1 cellular context compared by ENCODE assay signal in the genomic region with DNA sequence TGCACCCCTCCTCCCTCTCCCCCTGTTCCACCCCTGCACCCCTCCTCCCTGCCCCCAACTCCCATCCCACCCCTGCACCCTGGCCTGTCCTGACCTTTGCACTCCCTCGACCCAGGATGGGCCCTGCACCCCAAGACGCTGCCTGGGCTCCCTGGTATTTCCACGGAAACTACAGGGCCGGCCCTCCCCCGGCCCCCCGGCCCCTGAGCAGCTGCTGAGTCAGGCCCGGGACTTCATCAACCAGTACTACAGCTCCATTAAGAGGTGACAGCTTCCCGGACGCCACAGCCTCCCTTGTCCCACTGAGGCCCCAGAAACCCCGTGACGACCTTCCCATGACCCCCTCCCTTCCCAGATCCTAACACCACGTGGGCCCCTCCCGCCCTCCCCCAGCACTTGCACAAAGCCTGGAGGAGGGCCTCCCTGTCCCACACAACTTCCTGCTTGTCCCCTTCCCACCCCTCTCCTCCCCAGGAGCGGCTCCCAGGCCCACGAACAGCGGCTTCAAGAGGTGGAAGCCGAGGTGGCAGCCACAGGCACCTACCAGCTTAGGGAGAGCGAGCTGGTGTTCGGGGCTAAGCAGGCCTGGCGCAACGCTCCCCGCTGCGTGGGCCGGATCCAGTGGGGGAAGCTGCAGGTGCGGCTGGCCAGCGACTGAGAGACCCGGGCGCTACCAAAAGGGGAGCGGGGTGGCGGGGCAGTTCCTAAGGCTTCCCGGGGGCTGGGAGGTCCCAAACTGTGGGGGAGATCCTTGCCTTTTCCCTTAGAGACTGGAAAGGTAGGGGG.
TF ChIP-seq lines count a peak whose summit lies in the region.

No MANE protein-coding gene starts in this region.

TF ChIP-seq in K562, 482 proteins besides CTCF, POLR2A, EP300 and RAD21 (continues in another document):
- TF ChIP-seq KDM5B (IDR thresholded peaks at IDR 0.05; ENCODE audit: insufficient replicate concordance, low read depth, low read length) (no peak), ILK (tag; IDR thresholded peaks at IDR 0.05; ENCODE audit: borderline replicate concordance, low read depth) (no peak), TARDBP (IDR thresholded peaks at IDR 0.05) (no peak), ZNF408 (CRISPR knock-in tag; IDR thresholded peaks at IDR 0.05; ENCODE audit: low read depth) (no peak), RBM17 (IDR thresholded peaks at IDR 0.05; ENCODE audit: borderline replicate concordance, low read depth, low read length) (no peak), SNIP1 (IDR thresholded peaks at IDR 0.05; ENCODE audit: low read depth) (no peak), STAT5B (CRISPR knock-in tag; IDR thresholded peaks at IDR 0.05) (no peak), RHOXF2B (CRISPR knock-in tag; conservative IDR thresholded peaks at IDR 0.05) (no peak), CBX8 (IDR thresholded peaks at IDR 0.05; ENCODE audit: borderline replicate concordance, extremely low read depth, low read depth, low read length, poor library complexity, severe bottlenecking) (no peak), DNMT1 (IDR thresholded peaks at IDR 0.05) (no peak), MAZ (CRISPR knock-in tag; conservative IDR thresholded peaks at IDR 0.05 in 1 of 2, IDR thresholded peaks at IDR 0.05 in 1 of 2) (peak in 1 of 2 experiments; percentile 35; a peak in 1 of 4 replicates), XRCC3 (IDR thresholded peaks at IDR 0.05) (no peak), TBP (optimal IDR thresholded peaks at IDR 0.05; ENCODE audit: low read depth, low read length) (no peak), MTA3 (IDR thresholded peaks at IDR 0.05; ENCODE audit: borderline replicate concordance) (peak; percentile 26; the same call in 1 of the 2 replicates), ZFX (CRISPR knock-in tag; IDR thresholded peaks at IDR 0.05) (no peak), CXXC5 (CRISPR knock-in tag; IDR thresholded peaks at IDR 0.05) (peak; percentile 48; the same call in 1 of the 2 replicates), TRIM28 (IDR thresholded peaks at IDR 0.05) (no peak), ZNF354B (CRISPR knock-in tag; IDR thresholded peaks at IDR 0.05) (no peak), FOSL1 (tag; conservative IDR thresholded peaks at IDR 0.05) (0 out of 2 replicates have a peak, but pooled peaks have one; percentile 13), YY1 (IDR thresholded peaks at IDR 0.05; ENCODE audit: borderline replicate concordance in 1 of 3, control insufficient read depth in 1 of 3, extremely low read depth in 1 of 3, insufficient read depth in 3 of 3, insufficient read length in 1 of 3, insufficient replicate concordance in 2 of 3, low read depth in 1 of 3, low read length in 2 of 3) (no peak), ZNF347 (CRISPR knock-in tag; IDR thresholded peaks at IDR 0.05; ENCODE audit: low read depth) (no peak), HNRNPL (IDR thresholded peaks at IDR 0.05; ENCODE audit: low read depth, low read length) (no peak), SMARCA5 (IDR thresholded peaks at IDR 0.05) (0 out of 2 replicates have a peak, but pooled peaks have one; percentile 17), PHF21A (IDR thresholded peaks at IDR 0.05; ENCODE audit: borderline replicate concordance, low read depth) (no peak)
- TF ChIP-seq, protein P1, sequence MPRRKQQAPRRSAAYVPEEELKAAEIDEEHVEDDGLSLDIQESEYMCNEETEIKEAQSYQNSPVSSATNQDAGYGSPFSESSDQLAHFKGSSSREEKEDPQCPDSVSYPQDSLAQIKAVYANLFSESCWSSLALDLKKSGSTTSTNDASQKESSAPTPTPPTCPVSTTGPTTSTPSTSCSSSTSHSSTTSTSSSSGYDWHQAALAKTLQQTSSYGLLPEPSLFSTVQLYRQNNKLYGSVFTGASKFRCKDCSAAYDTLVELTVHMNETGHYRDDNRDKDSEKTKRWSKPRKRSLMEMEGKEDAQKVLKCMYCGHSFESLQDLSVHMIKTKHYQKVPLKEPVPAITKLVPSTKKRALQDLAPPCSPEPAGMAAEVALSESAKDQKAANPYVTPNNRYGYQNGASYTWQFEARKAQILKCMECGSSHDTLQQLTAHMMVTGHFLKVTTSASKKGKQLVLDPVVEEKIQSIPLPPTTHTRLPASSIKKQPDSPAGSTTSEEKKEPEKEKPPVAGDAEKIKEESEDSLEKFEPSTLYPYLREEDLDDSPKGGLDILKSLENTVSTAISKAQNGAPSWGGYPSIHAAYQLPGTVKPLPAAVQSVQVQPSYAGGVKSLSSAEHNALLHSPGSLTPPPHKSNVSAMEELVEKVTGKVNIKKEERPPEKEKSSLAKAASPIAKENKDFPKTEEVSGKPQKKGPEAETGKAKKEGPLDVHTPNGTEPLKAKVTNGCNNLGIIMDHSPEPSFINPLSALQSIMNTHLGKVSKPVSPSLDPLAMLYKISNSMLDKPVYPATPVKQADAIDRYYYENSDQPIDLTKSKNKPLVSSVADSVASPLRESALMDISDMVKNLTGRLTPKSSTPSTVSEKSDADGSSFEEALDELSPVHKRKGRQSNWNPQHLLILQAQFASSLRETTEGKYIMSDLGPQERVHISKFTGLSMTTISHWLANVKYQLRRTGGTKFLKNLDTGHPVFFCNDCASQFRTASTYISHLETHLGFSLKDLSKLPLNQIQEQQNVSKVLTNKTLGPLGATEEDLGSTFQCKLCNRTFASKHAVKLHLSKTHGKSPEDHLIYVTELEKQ (CRISPR knock-in tag; IDR thresholded peaks at IDR 0.05) = no peak
- TF ChIP-seq, protein P2, sequence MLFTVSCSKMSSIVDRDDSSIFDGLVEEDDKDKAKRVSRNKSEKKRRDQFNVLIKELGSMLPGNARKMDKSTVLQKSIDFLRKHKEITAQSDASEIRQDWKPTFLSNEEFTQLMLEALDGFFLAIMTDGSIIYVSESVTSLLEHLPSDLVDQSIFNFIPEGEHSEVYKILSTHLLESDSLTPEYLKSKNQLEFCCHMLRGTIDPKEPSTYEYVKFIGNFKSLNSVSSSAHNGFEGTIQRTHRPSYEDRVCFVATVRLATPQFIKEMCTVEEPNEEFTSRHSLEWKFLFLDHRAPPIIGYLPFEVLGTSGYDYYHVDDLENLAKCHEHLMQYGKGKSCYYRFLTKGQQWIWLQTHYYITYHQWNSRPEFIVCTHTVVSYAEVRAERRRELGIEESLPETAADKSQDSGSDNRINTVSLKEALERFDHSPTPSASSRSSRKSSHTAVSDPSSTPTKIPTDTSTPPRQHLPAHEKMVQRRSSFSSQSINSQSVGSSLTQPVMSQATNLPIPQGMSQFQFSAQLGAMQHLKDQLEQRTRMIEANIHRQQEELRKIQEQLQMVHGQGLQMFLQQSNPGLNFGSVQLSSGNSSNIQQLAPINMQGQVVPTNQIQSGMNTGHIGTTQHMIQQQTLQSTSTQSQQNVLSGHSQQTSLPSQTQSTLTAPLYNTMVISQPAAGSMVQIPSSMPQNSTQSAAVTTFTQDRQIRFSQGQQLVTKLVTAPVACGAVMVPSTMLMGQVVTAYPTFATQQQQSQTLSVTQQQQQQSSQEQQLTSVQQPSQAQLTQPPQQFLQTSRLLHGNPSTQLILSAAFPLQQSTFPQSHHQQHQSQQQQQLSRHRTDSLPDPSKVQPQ (CRISPR knock-in tag; IDR thresholded peaks at IDR 0.05; ENCODE audit: borderline replicate concordance) = no peak
- TF ChIP-seq, protein P3, sequence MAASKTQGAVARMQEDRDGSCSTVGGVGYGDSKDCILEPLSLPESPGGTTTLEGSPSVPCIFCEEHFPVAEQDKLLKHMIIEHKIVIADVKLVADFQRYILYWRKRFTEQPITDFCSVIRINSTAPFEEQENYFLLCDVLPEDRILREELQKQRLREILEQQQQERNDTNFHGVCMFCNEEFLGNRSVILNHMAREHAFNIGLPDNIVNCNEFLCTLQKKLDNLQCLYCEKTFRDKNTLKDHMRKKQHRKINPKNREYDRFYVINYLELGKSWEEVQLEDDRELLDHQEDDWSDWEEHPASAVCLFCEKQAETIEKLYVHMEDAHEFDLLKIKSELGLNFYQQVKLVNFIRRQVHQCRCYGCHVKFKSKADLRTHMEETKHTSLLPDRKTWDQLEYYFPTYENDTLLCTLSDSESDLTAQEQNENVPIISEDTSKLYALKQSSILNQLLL (CRISPR knock-in tag; IDR thresholded peaks at IDR 0.05; ENCODE audit: borderline replicate concordance) = no peak
- TF ChIP-seq, protein P4, sequence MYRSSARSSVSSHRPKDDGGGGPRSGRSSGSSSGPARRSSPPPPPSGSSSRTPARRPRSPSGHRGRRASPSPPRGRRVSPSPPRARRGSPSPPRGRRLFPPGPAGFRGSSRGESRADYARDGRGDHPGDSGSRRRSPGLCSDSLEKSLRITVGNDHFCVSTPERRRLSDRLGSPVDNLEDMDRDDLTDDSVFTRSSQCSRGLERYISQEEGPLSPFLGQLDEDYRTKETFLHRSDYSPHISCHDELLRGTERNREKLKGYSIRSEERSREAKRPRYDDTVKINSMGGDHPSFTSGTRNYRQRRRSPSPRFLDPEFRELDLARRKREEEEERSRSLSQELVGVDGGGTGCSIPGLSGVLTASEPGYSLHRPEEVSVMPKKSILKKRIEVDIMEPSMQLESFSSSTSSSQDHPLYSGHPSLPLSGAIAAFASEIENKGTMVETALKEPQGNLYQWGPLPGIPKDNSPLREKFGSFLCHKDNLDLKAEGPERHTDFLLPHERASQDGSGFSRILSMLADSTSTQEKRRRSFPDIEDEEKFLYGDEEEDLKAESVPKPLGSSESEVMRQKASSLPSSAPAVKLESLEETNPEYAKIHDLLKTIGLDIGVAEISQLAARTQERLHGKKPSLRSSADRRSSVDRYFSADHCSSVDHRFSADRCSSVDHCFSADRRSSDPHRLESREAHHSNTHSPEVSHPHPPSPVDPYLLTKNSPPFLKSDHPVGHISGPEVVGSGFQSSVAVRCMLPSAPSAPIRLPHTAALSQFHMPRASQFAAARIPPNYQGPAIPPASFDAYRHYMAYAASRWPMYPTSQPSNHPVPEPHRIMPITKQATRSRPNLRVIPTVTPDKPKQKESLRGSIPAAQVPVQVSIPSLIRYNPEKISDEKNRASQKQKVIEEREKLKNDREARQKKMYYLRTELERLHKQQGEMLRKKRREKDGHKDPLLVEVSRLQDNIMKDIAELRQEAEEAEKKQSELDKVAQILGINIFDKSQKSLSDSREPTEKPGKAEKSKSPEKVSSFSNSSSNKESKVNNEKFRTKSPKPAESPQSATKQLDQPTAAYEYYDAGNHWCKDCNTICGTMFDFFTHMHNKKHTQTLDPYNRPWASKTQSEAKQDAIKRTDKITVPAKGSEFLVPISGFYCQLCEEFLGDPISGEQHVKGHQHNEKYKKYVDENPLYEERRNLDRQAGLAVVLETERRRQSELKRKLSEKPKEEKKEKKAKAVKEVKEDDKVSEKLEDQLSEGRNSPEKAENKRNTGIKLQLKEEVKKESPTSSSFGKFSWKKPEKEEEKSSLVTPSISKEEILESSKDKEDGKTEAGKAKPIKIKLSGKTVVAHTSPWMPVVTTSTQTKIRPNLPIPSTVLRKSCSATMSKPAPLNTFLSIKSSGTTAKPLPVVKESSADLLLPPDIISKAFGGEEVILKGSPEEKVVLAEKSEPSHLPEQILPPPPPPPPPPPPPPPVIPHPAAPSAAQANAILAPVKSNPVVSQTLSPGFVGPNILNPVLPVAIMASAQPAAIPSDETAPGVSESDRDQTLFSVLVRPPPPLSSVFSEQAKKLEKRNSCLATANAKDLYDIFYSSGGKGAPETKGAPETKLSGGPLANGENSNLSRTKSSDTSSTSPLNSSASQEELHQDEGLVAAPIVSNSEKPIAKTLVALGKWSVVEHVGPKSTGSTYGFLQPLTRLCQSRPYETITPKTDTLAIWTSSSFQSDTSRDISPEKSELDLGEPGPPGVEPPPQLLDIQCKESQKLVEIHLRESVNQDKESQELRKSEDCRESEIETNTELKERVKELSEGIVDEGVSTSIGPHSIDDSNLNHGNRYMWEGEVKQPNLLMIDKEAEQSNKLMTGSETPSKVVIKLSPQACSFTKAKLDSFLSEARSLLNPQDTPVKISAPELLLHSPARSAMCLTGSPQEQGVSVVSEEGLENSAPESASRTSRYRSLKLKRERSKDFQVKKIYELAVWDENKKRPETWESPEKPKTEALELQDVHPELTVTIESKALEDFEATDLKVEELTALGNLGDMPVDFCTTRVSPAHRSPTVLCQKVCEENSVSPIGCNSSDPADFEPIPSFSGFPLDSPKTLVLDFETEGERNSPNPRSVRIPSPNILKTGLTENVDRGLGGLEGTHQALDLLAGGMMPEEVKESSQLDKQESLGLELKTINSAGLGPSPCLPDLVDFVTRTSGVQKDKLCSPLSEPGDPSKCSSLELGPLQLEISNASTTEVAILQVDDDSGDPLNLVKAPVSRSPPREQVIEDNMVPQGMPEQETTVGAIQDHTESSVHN (IDR thresholded peaks at IDR 0.05; ENCODE audit: borderline replicate concordance in 1 of 2, low read depth in 1 of 2) = no peak
- TF ChIP-seq, protein P5, sequence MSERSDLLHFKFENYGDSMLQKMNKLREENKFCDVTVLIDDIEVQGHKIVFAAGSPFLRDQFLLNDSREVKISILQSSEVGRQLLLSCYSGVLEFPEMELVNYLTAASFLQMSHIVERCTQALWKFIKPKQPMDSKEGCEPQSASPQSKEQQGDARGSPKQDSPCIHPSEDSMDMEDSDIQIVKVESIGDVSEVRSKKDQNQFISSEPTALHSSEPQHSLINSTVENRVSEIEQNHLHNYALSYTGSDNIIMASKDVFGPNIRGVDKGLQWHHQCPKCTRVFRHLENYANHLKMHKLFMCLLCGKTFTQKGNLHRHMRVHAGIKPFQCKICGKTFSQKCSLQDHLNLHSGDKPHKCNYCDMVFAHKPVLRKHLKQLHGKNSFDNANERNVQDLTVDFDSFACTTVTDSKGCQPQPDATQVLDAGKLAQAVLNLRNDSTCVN (CRISPR knock-in tag; IDR thresholded peaks at IDR 0.05) = no peak; the same call in 1 of the 2 replicates
- TF ChIP-seq, protein P6, sequence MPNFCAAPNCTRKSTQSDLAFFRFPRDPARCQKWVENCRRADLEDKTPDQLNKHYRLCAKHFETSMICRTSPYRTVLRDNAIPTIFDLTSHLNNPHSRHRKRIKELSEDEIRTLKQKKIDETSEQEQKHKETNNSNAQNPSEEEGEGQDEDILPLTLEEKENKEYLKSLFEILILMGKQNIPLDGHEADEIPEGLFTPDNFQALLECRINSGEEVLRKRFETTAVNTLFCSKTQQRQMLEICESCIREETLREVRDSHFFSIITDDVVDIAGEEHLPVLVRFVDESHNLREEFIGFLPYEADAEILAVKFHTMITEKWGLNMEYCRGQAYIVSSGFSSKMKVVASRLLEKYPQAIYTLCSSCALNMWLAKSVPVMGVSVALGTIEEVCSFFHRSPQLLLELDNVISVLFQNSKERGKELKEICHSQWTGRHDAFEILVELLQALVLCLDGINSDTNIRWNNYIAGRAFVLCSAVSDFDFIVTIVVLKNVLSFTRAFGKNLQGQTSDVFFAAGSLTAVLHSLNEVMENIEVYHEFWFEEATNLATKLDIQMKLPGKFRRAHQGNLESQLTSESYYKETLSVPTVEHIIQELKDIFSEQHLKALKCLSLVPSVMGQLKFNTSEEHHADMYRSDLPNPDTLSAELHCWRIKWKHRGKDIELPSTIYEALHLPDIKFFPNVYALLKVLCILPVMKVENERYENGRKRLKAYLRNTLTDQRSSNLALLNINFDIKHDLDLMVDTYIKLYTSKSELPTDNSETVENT (CRISPR knock-in tag; IDR thresholded peaks at IDR 0.05) = no peak
- TF ChIP-seq, protein P7, sequence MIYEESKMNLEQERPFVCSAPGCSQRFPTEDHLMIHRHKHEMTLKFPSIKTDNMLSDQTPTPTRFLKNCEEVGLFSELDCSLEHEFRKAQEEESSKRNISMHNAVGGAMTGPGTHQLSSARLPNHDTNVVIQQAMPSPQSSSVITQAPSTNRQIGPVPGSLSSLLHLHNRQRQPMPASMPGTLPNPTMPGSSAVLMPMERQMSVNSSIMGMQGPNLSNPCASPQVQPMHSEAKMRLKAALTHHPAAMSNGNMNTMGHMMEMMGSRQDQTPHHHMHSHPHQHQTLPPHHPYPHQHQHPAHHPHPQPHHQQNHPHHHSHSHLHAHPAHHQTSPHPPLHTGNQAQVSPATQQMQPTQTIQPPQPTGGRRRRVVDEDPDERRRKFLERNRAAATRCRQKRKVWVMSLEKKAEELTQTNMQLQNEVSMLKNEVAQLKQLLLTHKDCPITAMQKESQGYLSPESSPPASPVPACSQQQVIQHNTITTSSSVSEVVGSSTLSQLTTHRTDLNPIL (CRISPR knock-in tag; IDR thresholded peaks at IDR 0.05) = no peak
